23 cellular contexts compared by ENCODE assay signal in genomic region chr1:154614247-154614646, GRCh38. TPM values are rescaled to one million over a fixed set of nuclear protein-coding genes. Genes with fewer than 3 reads are reported as not detected.
DNase-seq lines count a peak whose midpoint lies in the region; ATAC-seq, FAIRE-seq and TF ChIP-seq lines count a peak whose summit lies in the region.
"Had no signal": no experiment of that assay in that cellular context is flagged by ENCODE, and none has a peak within 500 bp of the region (broad histone marks: within the 10 kb centered on the region; RNA-seq: fewer than 3 reads in every experiment).

No MANE protein-coding gene starts in this region.

- POLR2A ChIA-PET in H1 (lab: Charles Lee; ENCODE audit: partially characterized antibody) = interaction anchor here (0.6 kb wide), 1 partner anchor 58 kb away, joined by 3 read pairs; no protein-coding TSS in a partner anchor

- TF ChIP-seq CTCF in BE2C (IDR thresholded peaks at IDR 0.05; ENCODE audit: low read depth, low read length) = peak; percentile 39
- TF ChIP-seq CTCF in H1 (IDR thresholded peaks at IDR 0.05; ENCODE audit: control extremely low read depth in 1 of 3, insufficient read depth in 1 of 3, low read depth in 1 of 3, low read length in 3 of 3) = peak; percentile 27 to 34 (median 31); a peak in 2 of 4 replicates
- no peak for TF ChIP-seq CTCF in D721Med (IDR thresholded peaks at IDR 0.05; ENCODE audit: insufficient read depth, missing control alignments)
- no peak for TF ChIP-seq CTCF in mucosa of descending colon (IDR thresholded peaks at IDR 0.05)

- H3K23ac ChIP-seq in H1 (ENCODE audit: insufficient read length) = no peak overlapping the region

- H3K36me3 Mint-ChIP-seq in T-helper 2 cell treated with Interferon-gamma antibody and Interleukin-4, amounts not matched to agents 5 μg/mL and 100 μg/mL, for 36 hours (ENCODE audit: low read depth) = peaks cover 4% of the 10 kb centered on the region
- H3K36me3 Mint-ChIP-seq in T-helper 17 cell (ENCODE audit: low read depth) = peaks cover 4% of the 10 kb centered on the region
- H3K36me3 Mint-ChIP-seq in stimulated activated naive B cell treated with anti-CD40 and anti-IgM and Interleukin-4, amounts not matched to agents 10 μg/mL and 1 μg/mL and 100 μg/mL, for 72 hours = peaks cover 5 to 9% of the 10 kb centered on the region in 2 donors

- ATAC-seq in T-helper 17 cell = no peak
- no peak for ATAC-seq in mucosa of descending colon
- no peak for ATAC-seq in stimulated activated naive B cell treated with anti-CD40 and anti-IgM and Interleukin-4, amounts not matched to agents 10 μg/mL and 1 μg/mL and 100 μg/mL, for 72 hours (replicated peaks)
- ATAC-seq: heart right ventricle, left ventricle myocardium superior had no signal

- H3K4me1 Mint-ChIP-seq in T-helper 2 cell treated with Interferon-gamma antibody and Interleukin-4, amounts not matched to agents 5 μg/mL and 100 μg/mL, for 36 hours (ENCODE audit: low read depth) = peaks cover 46% of the 10 kb centered on the region
- H3K4me1 Mint-ChIP-seq in T-helper 17 cell = peaks cover 35% of the 10 kb centered on the region
- H3K4me1 Mint-ChIP-seq in stimulated activated naive B cell treated with anti-CD40 and anti-IgM and Interleukin-4, amounts not matched to agents 10 μg/mL and 1 μg/mL and 100 μg/mL, for 72 hours = peaks cover 23 to 39% of the 10 kb centered on the region in 2 donors

- H2BK15ac ChIP-seq in H1 (ENCODE audit: low read length) = 0 out of 2 replicates have a peak overlapping the region, but pooled peaks have one; percentile 9

- FAIRE-seq in H1 (lab: Jason Lieb, UNC) (no peak), D721Med (lab: Jason Lieb, UNC) (no peak)

- no peak overlapping the region for H3K14ac ChIP-seq in H1 (ENCODE audit: insufficient read length)

- TF ChIP-seq EP300 in H1 (IDR thresholded peaks at IDR 0.05; ENCODE audit: borderline replicate concordance in 1 of 2, low read depth in 2 of 2, low read length in 2 of 2) = no peak

- H2BK5ac ChIP-seq in H1 (ENCODE audit: low read depth, low read length) = no peak overlapping the region

- H3K36me3 ChIP-seq in BE2C = peaks cover 8% of the 10 kb centered on the region; the same call in 1 of the 2 replicates
- no peaks in the 10 kb centered on the region for H3K36me3 ChIP-seq in H1 (ENCODE audit: control insufficient read depth in 2 of 4, insufficient read depth in 4 of 4, low read length in 3 of 4)
- no peaks in the 10 kb centered on the region for H3K36me3 ChIP-seq in mucosa of descending colon (ENCODE audit: low read depth)
- H3K36me3 ChIP-seq: colonic mucosa, suprapubic skin, uterus had no signal

- no peak overlapping the region for H2AFZ ChIP-seq in H1 (ENCODE audit: low read length)

- H3K4ac ChIP-seq in H1 (replicated peaks; ENCODE audit: insufficient read length, low read depth, low read length) = no peak overlapping the region

- no peak overlapping the region for H2AK5ac ChIP-seq in H1 (ENCODE audit: low read depth, low read length)

- H2BK12ac ChIP-seq in H1 (ENCODE audit: low read depth, low read length) = no peak overlapping the region

- CTCF ChIA-PET in H1 (lab: Charles Lee; ENCODE audit: partially characterized antibody) = interaction anchor here (1.2 to 1.9 kb wide), 2 partner anchors 9 to 264 kb away, joined by 3 to 7 read pairs; no protein-coding TSS in a partner anchor

- H3K9me3 ChIP-seq in BE2C (no peaks in the 10 kb centered on the region), T-helper 17 cell (ENCODE audit: control insufficient read depth, low read length, poor library complexity, severe bottlenecking) (no peaks in the 10 kb centered on the region), H1 (ENCODE audit: insufficient read depth in 2 of 2, low read depth in 1 of 2, low read length in 1 of 2) (no peaks in the 10 kb centered on the region), mucosa of descending colon (no peaks in the 10 kb centered on the region)
- H3K9me3 ChIP-seq: colonic mucosa, heart right ventricle, suprapubic skin, uterus had no signal

- peak overlapping the region; percentile 3 for H3K4me3 Mint-ChIP-seq in T-helper 2 cell treated with Interferon-gamma antibody and Interleukin-4, amounts not matched to agents 5 μg/mL and 100 μg/mL, for 36 hours
- H3K4me3 Mint-ChIP-seq in T-helper 17 cell = no peak overlapping the region
- no peak overlapping the region for H3K4me3 Mint-ChIP-seq in stimulated activated naive B cell treated with anti-CD40 and anti-IgM and Interleukin-4, amounts not matched to agents 10 μg/mL and 1 μg/mL and 100 μg/mL, for 72 hours
- H3K4me3 Mint-ChIP-seq: B cell, brain had no signal

- peaks cover 22% of the 10 kb centered on the region for H3K4me1 ChIP-seq in BE2C
- H3K4me1 ChIP-seq in H1 (replicated peaks in 1 of 4; ENCODE audit: control insufficient read depth in 3 of 4, insufficient read depth in 4 of 4, low read length in 3 of 4) = peaks cover 7 to 24% (median 17%) of the 10 kb centered on the region in 4 experiments
- H3K4me1 ChIP-seq in mucosa of descending colon (ENCODE audit: low read depth) = peaks cover 3% of the 10 kb centered on the region

- peak overlapping the region; percentile 39; the same call in 1 of the 2 replicates for H3K18ac ChIP-seq in H1 (ENCODE audit: extremely low read depth, low read length)

- H4K5ac ChIP-seq in H1 (ENCODE audit: insufficient read length, low read depth, low read length) = no peak overlapping the region

- H3K27ac ChIP-seq in H1 (ENCODE audit: low read depth, low read length) = no peak overlapping the region
- H3K27ac ChIP-seq: colonic mucosa, heart right ventricle, suprapubic skin, uterus had no signal

- H2BK20ac ChIP-seq in H1 (ENCODE audit: low read length) = no peak overlapping the region

- no peak overlapping the region for H2BK120ac ChIP-seq in H1 (replicated peaks; ENCODE audit: low read depth, low read length)

- H3K9ac ChIP-seq in H1 (replicated peaks in 1 of 4; ENCODE audit: extremely low read depth in 1 of 4, low read depth in 3 of 4, low read length in 3 of 4) = no peak overlapping the region

- H3K23me2 ChIP-seq in H1 (ENCODE audit: low read depth, low read length) = no peaks in the 10 kb centered on the region

- no peak; a peak in 1 of 4 replicates for TF ChIP-seq RAD21 in H1 (IDR thresholded peaks at IDR 0.05 in 1 of 2, conservative IDR thresholded peaks at IDR 0.05 in 1 of 2; ENCODE audit: low read depth in 2 of 2, low read length in 2 of 2)

- 83% methylated on average over 4 of the region's 4 CpGs; no CpG with 5 or more reads in 1 of the 2 experiments for WGBS in H1 (ENCODE audit: extremely low coverage in 1 of 2, insufficient coverage in 1 of 2, insufficient read length in 1 of 2, insufficient replicate concordance in 2 of 2, low coverage in 1 of 2, low lambda C conversion rate in 2 of 2, missing lambda C conversion rate in 1 of 2), 2 experiments

- H3K4me3 ChIP-seq in BE2C (ENCODE audit: low read depth, low read length) (no peak overlapping the region), H1 (ENCODE audit: extremely low read depth in 1 of 4, insufficient read depth in 2 of 4, low read depth in 3 of 4, low read length in 4 of 4) (no peak overlapping the region), mucosa of descending colon (no peak overlapping the region)
- H3K4me3 ChIP-seq: colonic mucosa, heart right ventricle, suprapubic skin, uterus had no signal

- intact Hi-C loops in mucosa of descending colon (cut with DNase I, micrococcal nuclease) = no loop called here

- peaks cover 8% of the 10 kb centered on the region for H3K79me1 ChIP-seq in H1 (ENCODE audit: low read depth, low read length)

- no peak overlapping the region for H4K91ac ChIP-seq in H1 (replicated peaks; ENCODE audit: insufficient read length, low read length)

- no peak overlapping the region for H4K8ac ChIP-seq in H1 (ENCODE audit: extremely low read depth, insufficient read depth, low read length)

- H4K20me1 ChIP-seq in H1 (replicated peaks in 1 of 2; ENCODE audit: control insufficient read depth in 1 of 2, insufficient read depth in 2 of 2, low read length in 2 of 2) = peaks cover under 1 to 4% of the 10 kb centered on the region in 2 experiments

- no peak overlapping the region for H3K56ac ChIP-seq in H1 (replicated peaks; ENCODE audit: insufficient read length, low read depth, low read length)

- H3K27me3 Mint-ChIP-seq in T-helper 2 cell treated with Interferon-gamma antibody and Interleukin-4, amounts not matched to agents 5 μg/mL and 100 μg/mL, for 36 hours (ENCODE audit: low read depth) = no peaks in the 10 kb centered on the region
- H3K27me3 Mint-ChIP-seq in T-helper 17 cell = no peaks in the 10 kb centered on the region
- no peaks in the 10 kb centered on the region for H3K27me3 Mint-ChIP-seq in stimulated activated naive B cell treated with anti-CD40 and anti-IgM and Interleukin-4, amounts not matched to agents 10 μg/mL and 1 μg/mL and 100 μg/mL, for 72 hours
- H3K27me3 Mint-ChIP-seq: activated naive CD4-positive, alpha-beta T cell treated with anti-CD3 and anti-CD28 coated beads, Interleukin-2, amount 50 U/mL, for 24 hours; B cell; brain had no signal

- H3K27me3 ChIP-seq in BE2C (no peaks in the 10 kb centered on the region), H1 (replicated peaks in 1 of 4; ENCODE audit: control insufficient read depth in 3 of 4, extremely low read depth in 1 of 4, insufficient read depth in 3 of 4, low read length in 3 of 4) (no peaks in the 10 kb centered on the region)
- H3K27me3 ChIP-seq: colonic mucosa, heart right ventricle, suprapubic skin, uterus had no signal

- H3K27ac Mint-ChIP-seq in T-helper 2 cell treated with Interferon-gamma antibody and Interleukin-4, amounts not matched to agents 5 μg/mL and 100 μg/mL, for 36 hours = peak overlapping the region; percentile 46
- peak overlapping the region; percentile 14 for H3K27ac Mint-ChIP-seq in T-helper 17 cell
- no peak overlapping the region for H3K27ac Mint-ChIP-seq in stimulated activated naive B cell treated with anti-CD40 and anti-IgM and Interleukin-4, amounts not matched to agents 10 μg/mL and 1 μg/mL and 100 μg/mL, for 72 hours
- H3K27ac Mint-ChIP-seq: B cell had no signal

- H3K79me2 ChIP-seq in H1 (ENCODE audit: control insufficient read depth in 1 of 2, insufficient read depth in 2 of 2, low read length in 2 of 2) = peaks cover 19 to 88% of the 10 kb centered on the region in 2 experiments

- no peaks in the 10 kb centered on the region for H3K9me3 Mint-ChIP-seq in T-helper 2 cell treated with Interferon-gamma antibody and Interleukin-4, amounts not matched to agents 5 μg/mL and 100 μg/mL, for 36 hours
- no peaks in the 10 kb centered on the region for H3K9me3 Mint-ChIP-seq in stimulated activated naive B cell treated with anti-CD40 and anti-IgM and Interleukin-4, amounts not matched to agents 10 μg/mL and 1 μg/mL and 100 μg/mL, for 72 hours
- H3K9me3 Mint-ChIP-seq: activated naive CD4-positive, alpha-beta T cell treated with anti-CD3 and anti-CD28 coated beads, Interleukin-2, amount 50 U/mL, for 24 hours; brain had no signal

- no peak overlapping the region for H3K4me2 ChIP-seq in H1 (ENCODE audit: insufficient read depth in 1 of 2, low read depth in 2 of 2, low read length in 2 of 2)

- no peak for TF ChIP-seq POLR2A in H1 (IDR thresholded peaks at IDR 0.05; ENCODE audit: control extremely low read depth in 1 of 2, low read depth in 2 of 2, low read length in 2 of 2)

- no peak for DNase-seq in T-helper 2 cell treated with Interferon-gamma antibody and Interleukin-4, amounts not matched to agents 5 μg/mL and 100 μg/mL, for 36 hours (ENCODE audit: low spot score)
- DNase-seq in T-helper 2 cell = no peak
- no peak for DNase-seq in BE2C
- no peak for DNase-seq in T-helper 17 cell
- DNase-seq in H1 (ENCODE audit: low read depth in 1 of 2, low spot score in 2 of 2) = no peak
- DNase-seq in D721Med (ENCODE audit: insufficient read length, low spot score) = no peak
- DNase-seq in mucosa of descending colon = no peak
- no peak for DNase-seq in stimulated activated naive B cell treated with anti-CD40 and anti-IgM and Interleukin-4, amounts not matched to agents 10 μg/mL and 1 μg/mL and 100 μg/mL, for 72 hours
- DNase-seq: colonic mucosa; heart right ventricle; left ventricle myocardium superior; NCI-H1436 treated with DMSO at 0.1 percent for 48 hours; NCI-H510A treated with DMSO at 0.1 percent for 48 hours; NK-92 treated with Interleukin-12 subunit alpha and Interleukin-12 subunit beta, amount 100 ng/mL, for 24 hours; retina; stimulated activated CD4-positive, alpha-beta T cell treated with anti-CD3 and anti-CD28 coated beads, Interleukin-12 subunit alpha, Interleukin-12 subunit beta, amount 100 ng/mL, for 4 hours; stimulated activated CD8-positive, alpha-beta memory T cell treated with anti-CD3 and anti-CD28 coated beads, Interleukin-4, amount 100 ng/mL, for 48 hours; uterus had no signal

RNA-seq across cellular contexts. Expression of gene ADAR, which starts 6.3 kb away (rescaled TPM):
- polyA plus RNA-seq in BE2C (2012; ENCODE audit: insufficient read depth, insufficient read length, low read depth) = 147 TPM
- total RNA-seq in T-helper 17 cell = 100 to 1,000 TPM; 197 to 231 TPM
- total RNA-seq in H1 (2021; fragmentation: NEBNext Ultra II Directional; extraction: Animal tissue kit (Norgen Biotek cat#: 25700)) = 235 and 242 TPM in 2 replicates
- polyA plus RNA-seq in H1 (2011; rRNA removed) = 104 and 125 TPM in 2 replicates
- polyA plus RNA-seq in H1 (2011; cell fraction: cytosol; rRNA removed) = 130 TPM
- 201 TPM for polyA plus RNA-seq in H1 (2011; cell fraction: nucleus; rRNA removed)
- 117 to 140 TPM (median 138 TPM) in 4 replicates for polyA plus RNA-seq in H1 (2012, experiment 1 of 2)
- polyA plus RNA-seq in H1 (2012, experiment 2 of 2) = 25.3 TPM
- polyA plus RNA-seq in H1 (2013, experiment 1 of 2) = 106 TPM
- polyA plus RNA-seq in H1 (2013, experiment 2 of 2) = 110 TPM
- 406 and 507 TPM in 2 replicates for polyA minus RNA-seq in H1 (2011; rRNA and poly(A)+ RNA removed)
- 153 TPM for polyA minus RNA-seq in H1 (2011; cell fraction: cytosol; rRNA and poly(A)+ RNA removed)
- polyA minus RNA-seq in H1 (2011; cell fraction: nucleus; rRNA and poly(A)+ RNA removed) = 195 TPM
- 100 to 1,000 TPM; 127 to 149 (median 137) TPM for total RNA-seq in mucosa of descending colon

RNA-seq across cellular contexts. Expression of gene CHRNB2, which starts 46.7 kb away (rescaled TPM):
- 62.7 TPM for polyA plus RNA-seq in BE2C (2012; ENCODE audit: insufficient read depth, insufficient read length, low read depth)
- total RNA-seq in T-helper 17 cell (not detected), mucosa of descending colon (under 1 TPM; 0.17 to 0.92 (median 0.24) TPM)
- 3.6 and 4.1 TPM in 2 replicates for total RNA-seq in H1 (2021; fragmentation: NEBNext Ultra II Directional; extraction: Animal tissue kit (Norgen Biotek cat#: 25700))
- polyA plus RNA-seq in H1 (2011; rRNA removed) = 3.1 and 3.4 TPM in 2 replicates
- 1.7 TPM for polyA plus RNA-seq in H1 (2011; cell fraction: cytosol; rRNA removed)
- polyA plus RNA-seq in H1 (2011; cell fraction: nucleus; rRNA removed) = 2.6 TPM
- polyA plus RNA-seq in H1 (2012, experiment 1 of 2) = 2.5 to 3.3 TPM (median 2.9 TPM) in 4 replicates
- polyA plus RNA-seq in H1 (2012, experiment 2 of 2) = 2.7 TPM
- 3.0 TPM for polyA plus RNA-seq in H1 (2013, experiment 1 of 2)
- polyA plus RNA-seq in H1 (2013, experiment 2 of 2) = 3.7 TPM
- polyA minus RNA-seq in H1 (2011; rRNA and poly(A)+ RNA removed) = 7.1 and 7.6 TPM in 2 replicates
- polyA minus RNA-seq in H1 (2011; cell fraction: cytosol; rRNA and poly(A)+ RNA removed) = 1.2 TPM
- polyA minus RNA-seq in H1 (2011; cell fraction: nucleus; rRNA and poly(A)+ RNA removed) = 3.0 TPM
- total RNA-seq: A172, B cell, left ventricle myocardium superior had no signal

RNA-seq across cellular contexts. Expression of gene UBE2Q1, which starts 55.8 kb away (rescaled TPM):
- polyA plus RNA-seq in BE2C (2012; ENCODE audit: insufficient read depth, insufficient read length, low read depth) = 265 TPM
- total RNA-seq in T-helper 17 cell (10 to 100 TPM; 80.3 to 82.4 TPM), mucosa of descending colon (10 to 100 TPM; 52.8 to 81.7 (median 81.0) TPM)
- total RNA-seq in H1 (2021; fragmentation: NEBNext Ultra II Directional; extraction: Animal tissue kit (Norgen Biotek cat#: 25700)) = 71.7 and 95.8 TPM in 2 replicates
- polyA plus RNA-seq in H1 (2011; rRNA removed) = 10.2 and 13.2 TPM in 2 replicates
- polyA plus RNA-seq in H1 (2011; cell fraction: cytosol; rRNA removed) = 14.9 TPM
- 15.0 TPM for polyA plus RNA-seq in H1 (2011; cell fraction: nucleus; rRNA removed)
- 40.2 to 97.4 TPM (median 59.8 TPM) in 4 replicates for polyA plus RNA-seq in H1 (2012, experiment 1 of 2)
- polyA plus RNA-seq in H1 (2012, experiment 2 of 2) = 21.1 TPM
- polyA plus RNA-seq in H1 (2013, experiment 1 of 2) = 39.5 TPM
- 41.9 TPM for polyA plus RNA-seq in H1 (2013, experiment 2 of 2)
- polyA minus RNA-seq in H1 (2011; rRNA and poly(A)+ RNA removed) = 8.2 and 11.3 TPM in 2 replicates
- 11.2 TPM for polyA minus RNA-seq in H1 (2011; cell fraction: cytosol; rRNA and poly(A)+ RNA removed)
- 17.2 TPM for polyA minus RNA-seq in H1 (2011; cell fraction: nucleus; rRNA and poly(A)+ RNA removed)

Comparison
In these comparisons a context has a peak if more than half of its experiments do, and no peak if none do; other contexts are left out.
1. CTCF ChIP-seq: peak in BE2C (single experiment) and H1 (3 of 3); none in D721Med (single experiment) and mucosa of descending colon (single experiment).